16 cellular contexts compared by ENCODE assay signal in the genomic region with DNA sequence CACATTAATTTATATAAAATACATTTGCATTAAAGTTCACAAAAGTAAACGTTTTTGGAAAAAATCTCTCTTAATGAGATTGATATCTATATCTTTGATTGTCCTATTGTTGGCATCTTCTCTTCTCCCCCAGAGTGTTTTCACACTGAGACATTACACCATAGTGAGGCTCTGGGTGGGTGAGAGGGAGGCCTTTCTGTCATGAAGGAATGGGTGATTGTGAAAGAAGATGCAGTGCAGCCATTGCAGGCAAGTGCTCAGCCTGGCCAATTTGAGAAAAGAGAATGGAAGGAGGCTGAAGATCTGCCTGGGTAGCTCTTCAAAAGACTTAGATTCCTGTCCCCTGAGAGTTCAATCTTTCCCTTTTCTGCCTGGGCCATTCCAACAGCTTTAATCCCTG.
DNase-seq lines count a peak whose midpoint lies in the region; TF ChIP-seq lines count a peak whose summit lies in the region.
"Had no signal": no experiment of that assay in that cellular context is flagged by ENCODE, and none has a peak within 500 bp of the region (broad histone marks: within the 10 kb centered on the region; RNA-seq: fewer than 3 reads in every experiment).

No MANE protein-coding gene starts in this region.

- no peak overlapping the region for H3K4me3 ChIP-seq in AG10803 (ENCODE audit: low read length)
- no peak overlapping the region for H3K4me3 ChIP-seq in adipocyte (ENCODE audit: low read length)
- H3K4me3 ChIP-seq in fibroblast of mammary gland (ENCODE audit: control insufficient read depth, low read depth, low read length) = no peak overlapping the region
- H3K4me3 ChIP-seq: BLaER1 treated with 17β-estradiol and CSF1 and Interleukin-3, amounts not matched to agents 10 nM and 100 nM; GM12878; HAP-1; K562 had no signal

- peak overlapping the region; percentile 24 for H3K27ac Mint-ChIP-seq in osteocyte (ENCODE audit: unreplicated experiment)
- H3K27ac Mint-ChIP-seq: CD4-positive, CD25-positive, alpha-beta regulatory T cell; HFFc6 had no signal

- no peak overlapping the region for H3K9ac ChIP-seq in adipocyte (ENCODE audit: low read length)
- H3K9ac ChIP-seq: BLaER1 treated with 17β-estradiol and CSF1 and Interleukin-3, amounts not matched to agents 10 nM and 100 nM had no signal

- H3K36me3 Mint-ChIP-seq in osteocyte (ENCODE audit: unreplicated experiment) = no peaks in the 10 kb centered on the region
- H3K36me3 Mint-ChIP-seq: CD4-positive, CD25-positive, alpha-beta regulatory T cell had no signal

- H3K27me3 Mint-ChIP-seq in osteocyte (ENCODE audit: unreplicated experiment) = peaks cover 22% of the 10 kb centered on the region

- no peaks in the 10 kb centered on the region for H3K36me3 ChIP-seq in adipocyte (ENCODE audit: control insufficient read depth, insufficient read depth, low read length, severe bottlenecking)
- H3K36me3 ChIP-seq: BLaER1 treated with 17β-estradiol and CSF1 and Interleukin-3, amounts not matched to agents 10 nM and 100 nM; HAP-1 had no signal

- DNase-seq in AG10803 (ENCODE audit: low read depth) = peak; percentile 20
- DNase-seq in adipocyte (ENCODE audit: low read depth) = peak; percentile 70
- DNase-seq in fibroblast of mammary gland (ENCODE audit: low read depth) = peak; percentile 29
- no peak for DNase-seq in osteocyte (ENCODE audit: extremely low spot score, unreplicated experiment)
- no peak for DNase-seq in GM10266 (ENCODE audit: extremely low spot score)
- DNase-seq in NCI-H2029 (lab: John Stamatoyannopoulos, UW) = no peak
- DNase-seq in cerebellum (ENCODE audit: low spot score) = no peak
- DNase-seq: 8988T; CD4-positive, CD25-positive, alpha-beta regulatory T cell; DMS 273 treated with DMSO at 0.1 percent for 48 hours; GOT3; HFFc6 had no signal

- H3K4me1 Mint-ChIP-seq in osteocyte (ENCODE audit: unreplicated experiment) = peaks cover 43% of the 10 kb centered on the region
- H3K4me1 Mint-ChIP-seq: CD4-positive, CD25-positive, alpha-beta regulatory T cell had no signal

- no peaks in the 10 kb centered on the region for H3K9me3 ChIP-seq in adipocyte (ENCODE audit: control insufficient read depth, low read length)
- H3K9me3 ChIP-seq: BLaER1 treated with 17β-estradiol and CSF1 and Interleukin-3, amounts not matched to agents 10 nM and 100 nM; HAP-1 had no signal

- H3K4me1 ChIP-seq in adipocyte (ENCODE audit: control insufficient read depth, insufficient read depth, low read length) = peaks cover 25% of the 10 kb centered on the region
- H3K4me1 ChIP-seq: HAP-1 had no signal

- TF ChIP-seq CTCF in AG10803 (conservative IDR thresholded peaks at IDR 0.05; ENCODE audit: low read length) = no peak
- TF ChIP-seq CTCF in fibroblast of mammary gland (conservative IDR thresholded peaks at IDR 0.05; ENCODE audit: control insufficient read depth, insufficient read depth, low read depth, low read length) = no peak
- TF ChIP-seq CTCF in osteocyte (IDR thresholded peaks at IDR 0.05) = no peak
- TF ChIP-seq CTCF in GM10266 (IDR thresholded peaks at IDR 0.05; ENCODE audit: control insufficient read depth, insufficient read depth, low read depth, missing control alignments) = no peak

- peaks cover 8% of the 10 kb centered on the region for H3K9me3 Mint-ChIP-seq in osteocyte (ENCODE audit: unreplicated experiment)
- H3K9me3 Mint-ChIP-seq: CD4-positive, CD25-positive, alpha-beta regulatory T cell; HFFc6 had no signal

- no peaks in the 10 kb centered on the region for H3K27me3 ChIP-seq in adipocyte (replicated peaks; ENCODE audit: control insufficient read depth, insufficient read depth, low read length)
- H3K27me3 ChIP-seq: BLaER1 treated with 17β-estradiol and CSF1 and Interleukin-3, amounts not matched to agents 10 nM and 100 nM had no signal

- H3K4me3 Mint-ChIP-seq in osteocyte (ENCODE audit: unreplicated experiment) = no peak overlapping the region
- H3K4me3 Mint-ChIP-seq: CD4-positive, CD25-positive, alpha-beta regulatory T cell; HFFc6 had no signal

Comparison
In these comparisons a context has a peak if more than half of its experiments do, and no peak if none do; other contexts are left out.
1. DNase-seq: peak in AG10803 (single experiment), adipocyte (single experiment) and fibroblast of mammary gland (single experiment); none in osteocyte (single experiment), GM10266 (single experiment), NCI-H2029 (single experiment) and cerebellum (single experiment).